ENCODE assay signal across 8 cellular contexts in the genomic region with DNA sequence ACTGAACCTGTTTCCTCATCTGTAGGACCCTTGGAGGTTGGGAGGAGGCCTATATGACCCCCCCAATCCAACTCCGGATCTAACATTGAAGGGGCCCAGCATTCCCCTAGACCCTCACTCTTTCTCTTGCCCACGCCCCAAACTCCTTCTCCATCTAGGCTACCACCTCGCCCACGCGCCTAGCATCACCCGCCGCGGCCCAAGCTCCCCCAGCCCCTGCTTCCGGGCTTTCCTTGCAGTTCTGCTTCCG. TPM values are rescaled to one million over a fixed set of nuclear protein-coding genes. Genes with fewer than 3 reads are reported as not detected.
DNase-seq lines count a peak whose midpoint lies in the region; ATAC-seq, FAIRE-seq and TF ChIP-seq lines count a peak whose summit lies in the region.

No MANE protein-coding gene starts in this region.

- H3K9ac ChIP-seq in Loucy (ENCODE audit: low read depth, low read length, poor library complexity, severe bottlenecking) (peak overlapping the region; percentile 95), HepG2 (ENCODE audit: insufficient read depth, low read depth, low read length) (peak overlapping the region; percentile 88)

- TF ChIP-seq CTCF in Loucy (conservative IDR thresholded peaks at IDR 0.05; ENCODE audit: low read length) (no peak), HepG2 (CRISPR knock-in tag; IDR thresholded peaks at IDR 0.05) (no peak)

- H3K9me3 ChIP-seq in Loucy (ENCODE audit: insufficient read depth, low read depth, low read length) (no peaks in the 10 kb centered on the region), HepG2 (ENCODE audit: low read length) (no peaks in the 10 kb centered on the region)

- intact Hi-C loops in HepG2 (cut with micrococcal nuclease; ENCODE audit: unreplicated experiment) = loop anchor here (2.0 kb wide), 2 partner anchors 54 to 92 kb away; partner anchors contain the start of gene COX14

- H3K79me2 ChIP-seq in Loucy (ENCODE audit: insufficient read depth, low read length) (peaks cover 53% of the 10 kb centered on the region), HepG2 (ENCODE audit: insufficient read depth, low read length) (peaks cover 34% of the 10 kb centered on the region)

- 0 to 1% (median 1%) methylated on average over 10 of the region's 10 CpGs for WGBS in adipose tissue, 3 donors
- WGBS in HepG2 (ENCODE audit: low lambda C conversion rate) = 0% methylated on average over 10 of the region's 10 CpGs

- DNase-seq in HepG2 (ENCODE audit: low spot score) = no peak
- peak; percentile 21 for DNase-seq in stimulated activated CD8-positive, alpha-beta memory T cell treated with anti-CD3 and anti-CD28 coated beads, Interleukin-12 subunit alpha, Interleukin-12 subunit beta, amount 100 ng/mL, for 24 hours (ENCODE audit: extremely low read depth)

- H3K4me3 ChIP-seq in Loucy (ENCODE audit: low read length, poor library complexity, severe bottlenecking) = peak overlapping the region; percentile 95
- H3K4me3 ChIP-seq in HepG2 (replicated peaks in 1 of 3; ENCODE audit: insufficient read depth in 1 of 3, low read depth in 2 of 3, low read length in 3 of 3) = peak overlapping the region; percentile 80 to 98 (median 93)

- BruUV-seq in HepG2 (replicated peaks; lab: Mats Ljungman, UMichigan) = no TSS peak

- TF ChIP-seq EP300 in HepG2 (IDR thresholded peaks at IDR 0.05; ENCODE audit: low read depth in 2 of 2, low read length in 2 of 2) (no peak), HepG2 (CRISPR knock-in tag; IDR thresholded peaks at IDR 0.05; ENCODE audit: borderline replicate concordance) (no peak)

- TF ChIP-seq POLR2A in HepG2 (IDR thresholded peaks at IDR 0.05; ENCODE audit: insufficient read depth in 1 of 2, low read depth in 2 of 2, low read length in 2 of 2) = no peak; a peak in 1 of 4 replicates

- no peaks in the 10 kb centered on the region for H3K9me2 ChIP-seq in Loucy (replicated peaks; ENCODE audit: low read depth, low read length)

- no peak for TF ChIP-seq RAD21 in HepG2 (CRISPR knock-in tag; IDR thresholded peaks at IDR 0.05)

- H3K4me1 ChIP-seq in Loucy (ENCODE audit: insufficient read depth, low read length, poor library complexity, severe bottlenecking) (peaks cover 43% of the 10 kb centered on the region), HepG2 (ENCODE audit: insufficient read depth, low read length) (peaks cover 51% of the 10 kb centered on the region)

- CTCF ChIA-PET in HepG2 (lab: Yijun Ruan, JAX; ENCODE audit: low intra/inter-chr PET ratio, low total read pairs) = no interaction called here

- H3K4me2 ChIP-seq in Loucy (ENCODE audit: low read depth, low read length, poor library complexity, severe bottlenecking) (peak overlapping the region; percentile 83), HepG2 (ENCODE audit: low read depth, low read length) (peak overlapping the region; percentile 94)

- FAIRE-seq in HepG2 (lab: Jason Lieb, UNC) = no peak

- no peaks in the 10 kb centered on the region for H3K36me3 ChIP-seq in Loucy (ENCODE audit: insufficient read depth, low read length)
- no peaks in the 10 kb centered on the region for H3K36me3 ChIP-seq in HepG2 (replicated peaks in 1 of 2; ENCODE audit: control insufficient read depth in 1 of 2, insufficient read depth in 2 of 2, low read length in 2 of 2)

- ATAC-seq in GM19351 (IDR thresholded peaks at IDR 0.05; ENCODE audit: unreplicated experiment) (peak; percentile 33), HepG2 (no peak; the same call in 2 of the 3 replicates), GM19467 (IDR thresholded peaks at IDR 0.05; ENCODE audit: unreplicated experiment) (no peak), GM18909 (IDR thresholded peaks at IDR 0.05; ENCODE audit: poor library complexity, unreplicated experiment) (no peak), GM18861 (IDR thresholded peaks at IDR 0.05; ENCODE audit: unreplicated experiment) (no peak)

- 0 out of 2 replicates have a peak, but pooled peaks cover 2% of the 10 kb centered on the region for H3F3A ChIP-seq in Loucy (ENCODE audit: low read depth)

- H3K27me3 ChIP-seq in Loucy (ENCODE audit: insufficient read depth, low read length, poor library complexity, severe bottlenecking) (no peaks in the 10 kb centered on the region), HepG2 (ENCODE audit: control insufficient read depth in 1 of 2, insufficient read depth in 2 of 2, low read length in 2 of 2) (no peaks in the 10 kb centered on the region; a peak in 1 of 5 replicates)

- in situ Hi-C loops in HepG2 (cut with HindIII; ENCODE audit: extremely low pct_ligation_motif_present, low pct_unique_long_range_greater_than_20kb) = no loop called here

- H3K27ac ChIP-seq in adipose tissue (ENCODE audit: low read depth, low read length) (peak overlapping the region; percentile 80), HepG2 (ENCODE audit: extremely low read length, insufficient read depth, low read length) (peak overlapping the region; percentile 81)

- POLR2A ChIA-PET in HepG2 (lab: Yijun Ruan, JAX) = interaction anchor here (1.0 to 2.9 kb wide), 13 partner anchors 10 to 222 kb away, joined by 3 to 60 read pairs (median 6); partner anchors contain the start of genes COX14, GPD1 and SMARCD1

- H4K20me1 ChIP-seq in Loucy (ENCODE audit: insufficient read depth, low read length, poor library complexity, severe bottlenecking) (peaks cover 8% of the 10 kb centered on the region), HepG2 (ENCODE audit: insufficient read depth, low read length) (no peaks in the 10 kb centered on the region)

- H2AFZ ChIP-seq in Loucy (ENCODE audit: low read length) = peak overlapping the region; percentile 88
- H2AFZ ChIP-seq in HepG2 (ENCODE audit: low read length) = no peak overlapping the region

TF ChIP-seq in HepG2, 621 proteins besides CTCF, POLR2A, EP300 and RAD21 (continues in another document):
- TF ChIP-seq HNF1B (CRISPR knock-in tag; IDR thresholded peaks at IDR 0.05) = no peak

RNA-seq across cellular contexts. Expression of gene CERS5, which starts 0.5 kb away (rescaled TPM):
- polyA plus RNA-seq in adipose tissue (10 to 100 TPM; 17.0 to 26.1 (median 24.9) TPM), HepG2 (2011; rRNA removed) (37.5 and 48.8 TPM in 2 replicates)
- total RNA-seq in HepG2 (2016; rRNA removed; fragmentation: Illumina TruSeq; extraction: Trizol) = 15.3 and 22.3 TPM in 2 replicates
- 10.3 and 12.1 TPM in 2 replicates for total RNA-seq in HepG2 (2016; cell fraction: cytosol; rRNA removed; fragmentation: Illumina TruSeq; extraction: Trizol; ENCODE audit: low read depth)
- total RNA-seq in HepG2 (2016; cell fraction: insoluble cytoplasmic fraction; rRNA removed; fragmentation: Illumina TruSeq; extraction: Trizol) = 13.6 and 22.8 TPM in 2 replicates
- total RNA-seq in HepG2 (2016; cell fraction: membrane; rRNA removed; fragmentation: Illumina TruSeq; extraction: Trizol) = 18.3 and 19.2 TPM in 2 replicates
- total RNA-seq in HepG2 (2016; cell fraction: nucleus; rRNA removed; fragmentation: Illumina TruSeq; extraction: Trizol) = 34.1 and 37.5 TPM in 2 replicates
- 24.8 and 42.9 TPM in 2 replicates for polyA plus RNA-seq in HepG2 (2011; cell fraction: cytosol; rRNA removed)
- 37.4 and 42.7 TPM in 2 replicates for polyA plus RNA-seq in HepG2 (2011; cell fraction: nucleus; rRNA removed)
- 18.5 and 22.9 TPM in 2 replicates for polyA plus RNA-seq in HepG2 (2012)
- 11.3 and 11.6 TPM in 2 replicates for polyA plus RNA-seq in HepG2 (2016; cell fraction: cytosol; fragmentation: Illumina TruSeq; extraction: Trizol; ENCODE audit: low read depth)
- polyA plus RNA-seq in HepG2 (2016; cell fraction: insoluble cytoplasmic fraction; fragmentation: Illumina TruSeq; extraction: Trizol; ENCODE audit: low read depth) = 16.0 and 16.6 TPM in 2 replicates
- 17.8 and 18.4 TPM in 2 replicates for polyA plus RNA-seq in HepG2 (2016; cell fraction: membrane; fragmentation: Illumina TruSeq; extraction: Trizol; ENCODE audit: low read depth)
- polyA plus RNA-seq in HepG2 (2016; cell fraction: nucleus; fragmentation: Illumina TruSeq; extraction: Trizol; ENCODE audit: insufficient read depth, low read depth) = 69.6 and 73.1 TPM in 2 replicates
- 54.7 and 68.3 TPM in 2 replicates for polyA minus RNA-seq in HepG2 (2011; rRNA and poly(A)+ RNA removed; ENCODE audit: low replicate concordance)
- 16.2 and 19.3 TPM in 2 replicates for polyA minus RNA-seq in HepG2 (2011; cell fraction: cytosol; rRNA and poly(A)+ RNA removed)
- 29.5 and 31.8 TPM in 2 replicates for polyA minus RNA-seq in HepG2 (2011; cell fraction: nucleus; rRNA and poly(A)+ RNA removed)

RNA-seq across cellular contexts. Expression of gene COX14, which starts 54.7 kb away (rescaled TPM):
- polyA plus RNA-seq in adipose tissue = 100 to 1,000 TPM in 2 of 3 donors, 10 to 100 TPM in 1; 57.4 to 174 (median 134) TPM
- total RNA-seq in HepG2 (2016; rRNA removed; fragmentation: Illumina TruSeq; extraction: Trizol) = 71.6 and 82.0 TPM in 2 replicates
- 62.2 and 107 TPM in 2 replicates for total RNA-seq in HepG2 (2016; cell fraction: cytosol; rRNA removed; fragmentation: Illumina TruSeq; extraction: Trizol; ENCODE audit: low read depth)
- 70.2 and 88.8 TPM in 2 replicates for total RNA-seq in HepG2 (2016; cell fraction: insoluble cytoplasmic fraction; rRNA removed; fragmentation: Illumina TruSeq; extraction: Trizol)
- 84.4 and 106 TPM in 2 replicates for total RNA-seq in HepG2 (2016; cell fraction: membrane; rRNA removed; fragmentation: Illumina TruSeq; extraction: Trizol)
- 18.4 and 19.5 TPM in 2 replicates for total RNA-seq in HepG2 (2016; cell fraction: nucleus; rRNA removed; fragmentation: Illumina TruSeq; extraction: Trizol)
- polyA plus RNA-seq in HepG2 (2011; rRNA removed) = 53.0 and 55.0 TPM in 2 replicates
- 64.0 and 68.8 TPM in 2 replicates for polyA plus RNA-seq in HepG2 (2011; cell fraction: cytosol; rRNA removed)
- 15.7 and 16.8 TPM in 2 replicates for polyA plus RNA-seq in HepG2 (2011; cell fraction: nucleus; rRNA removed)
- polyA plus RNA-seq in HepG2 (2012) = 30.1 and 33.7 TPM in 2 replicates
- polyA plus RNA-seq in HepG2 (2016; cell fraction: cytosol; fragmentation: Illumina TruSeq; extraction: Trizol; ENCODE audit: low read depth) = 46.3 and 86.6 TPM in 2 replicates
- 52.0 and 58.2 TPM in 2 replicates for polyA plus RNA-seq in HepG2 (2016; cell fraction: insoluble cytoplasmic fraction; fragmentation: Illumina TruSeq; extraction: Trizol; ENCODE audit: low read depth)
- polyA plus RNA-seq in HepG2 (2016; cell fraction: membrane; fragmentation: Illumina TruSeq; extraction: Trizol; ENCODE audit: low read depth) = 51.4 and 62.9 TPM in 2 replicates
- polyA plus RNA-seq in HepG2 (2016; cell fraction: nucleus; fragmentation: Illumina TruSeq; extraction: Trizol; ENCODE audit: insufficient read depth, low read depth) = 29.1 and 31.5 TPM in 2 replicates
- polyA minus RNA-seq in HepG2 (2011; rRNA and poly(A)+ RNA removed; ENCODE audit: low replicate concordance) = 27.5 and 131 TPM in 2 replicates
- polyA minus RNA-seq in HepG2 (2011; cell fraction: cytosol; rRNA and poly(A)+ RNA removed) = 8.7 and 10.3 TPM in 2 replicates
- 10.3 and 10.8 TPM in 2 replicates for polyA minus RNA-seq in HepG2 (2011; cell fraction: nucleus; rRNA and poly(A)+ RNA removed)
